In the genomic region with DNA sequence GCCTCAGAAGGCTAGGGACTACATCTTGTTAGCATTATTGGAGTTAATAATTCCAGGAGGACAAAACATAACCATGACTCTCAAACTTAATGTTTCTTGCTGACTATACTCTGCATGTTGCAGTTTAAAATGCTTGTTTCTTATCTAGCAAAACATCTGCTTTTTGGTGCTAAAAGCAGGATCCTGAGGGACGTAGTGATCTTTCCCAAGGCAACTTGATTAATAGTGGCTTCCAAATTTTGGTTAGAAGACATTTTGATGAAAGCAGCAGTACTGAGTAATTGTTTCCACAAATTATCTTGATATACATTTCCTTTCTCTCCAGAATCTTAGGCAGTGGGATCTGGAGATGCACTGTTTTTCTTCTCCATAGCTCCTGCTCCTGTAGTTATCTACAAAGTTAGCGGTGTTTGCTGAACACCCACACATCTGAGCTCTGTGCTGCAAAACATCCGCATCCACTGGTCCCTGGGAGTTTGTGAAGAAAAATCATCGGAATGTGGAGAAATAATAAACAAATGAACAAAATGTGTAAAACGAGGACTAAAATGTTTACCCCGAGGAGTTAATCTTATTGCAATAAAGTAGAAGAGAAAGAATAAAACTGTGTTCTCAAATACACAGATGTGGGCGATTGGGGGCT, we compare ENCODE assay signal across 9 cellular contexts.
DNase-seq lines count a peak whose midpoint lies in the region; ATAC-seq, FAIRE-seq and TF ChIP-seq lines count a peak whose summit lies in the region.
"Had no signal": no experiment of that assay in that cellular context is flagged by ENCODE, and none has a peak within 500 bp of the region (broad histone marks: within the 10 kb centered on the region; RNA-seq: fewer than 3 reads in every experiment).

No MANE protein-coding gene starts in this region.

- CTCF ChIA-PET in endothelial cell of umbilical vein (lab: Charles Lee): interaction anchor here (1.1 kb wide), 1 partner anchor 306 kb away, joined by 3 read pairs; no protein-coding TSS in a partner anchor

- FAIRE-seq in endothelial cell of umbilical vein (lab: Jason Lieb, UNC): no peak

- H3K9ac ChIP-seq in endothelial cell of umbilical vein (replicated peaks; ENCODE audit: extremely low read depth, insufficient read depth, low read length): no peak overlapping the region

- TF ChIP-seq POLR2A in endothelial cell of umbilical vein (IDR thresholded peaks at IDR 0.05; ENCODE audit: low read depth, low read length) (no peak), vagina (IDR thresholded peaks at IDR 0.05) (no peak)

- no peaks in the 10 kb centered on the region for H3K9me1 ChIP-seq in endothelial cell of umbilical vein (replicated peaks; ENCODE audit: control insufficient read depth, extremely low read depth, insufficient read depth, low read length)

- H3K36me3 ChIP-seq in endothelial cell of umbilical vein (ENCODE audit: control insufficient read depth in 2 of 2, extremely low read depth in 1 of 2, insufficient read depth in 2 of 2, low read length in 2 of 2) (no peaks in the 10 kb centered on the region), vagina (no peaks in the 10 kb centered on the region)

- H4K20me1 ChIP-seq in endothelial cell of umbilical vein (replicated peaks; ENCODE audit: control insufficient read depth, extremely low read depth, insufficient read depth, low read length): no peaks in the 10 kb centered on the region

- no TSS peak for BruUV-seq in endothelial cell of umbilical vein (replicated peaks; lab: Mats Ljungman, UMichigan)

- DNase-seq in Right ventricle myocardium superior: no peak
- DNase-seq in Right ventricle myocardium inferior (ENCODE audit: missing footprints): no peak
- peak; percentile 8 for DNase-seq in endothelial cell of umbilical vein (ENCODE audit: low read depth, low spot score)
- DNase-seq in vagina (ENCODE audit: extremely low spot score in 2 of 2): no peak
- no peak for DNase-seq in HT-29 (ENCODE audit: low spot score)
- DNase-seq in NCI-H1092 treated with DMSO at 0.1 percent for 48 hours (lab: John Stamatoyannopoulos, UW): no peak
- DNase-seq in GOT3 (lab: John Stamatoyannopoulos, UW): no peak
- DNase-seq: anterior cingulate cortex had no signal

- H3K4me3 ChIP-seq in endothelial cell of umbilical vein (replicated peaks in 1 of 3; ENCODE audit: insufficient read depth in 1 of 3, low read depth in 1 of 3, low read length in 3 of 3) (no peak overlapping the region), vagina (no peak overlapping the region)

- H3K4me1 ChIP-seq in endothelial cell of umbilical vein (ENCODE audit: control insufficient read depth, extremely low read depth, insufficient read depth, low read length) (no peaks in the 10 kb centered on the region), vagina (no peaks in the 10 kb centered on the region)

- H2AFZ ChIP-seq in endothelial cell of umbilical vein (ENCODE audit: low read depth, low read length): no peak overlapping the region

- POLR2A ChIA-PET in endothelial cell of umbilical vein (lab: Charles Lee): no interaction called here

- no peak overlapping the region for H3K4me2 ChIP-seq in endothelial cell of umbilical vein (ENCODE audit: insufficient read depth, low read length)

- H3K9me3 ChIP-seq in endothelial cell of umbilical vein (replicated peaks; ENCODE audit: control insufficient read depth, insufficient read depth, low read length): no peaks in the 10 kb centered on the region
- H3K9me3 ChIP-seq in vagina: no peaks in the 10 kb centered on the region

- intact Hi-C loops in Right ventricle myocardium superior (cut with DNase I): no loop called here
- intact Hi-C loops in Right ventricle myocardium inferior (cut with DNase I): no loop called here
- intact Hi-C loops in endothelial cell of umbilical vein (cut with micrococcal nuclease): no loop called here
- intact Hi-C loops in vagina (cut with DNase I): no loop called here

- H3K79me2 ChIP-seq in endothelial cell of umbilical vein (ENCODE audit: control insufficient read depth, insufficient read depth, low read length): no peaks in the 10 kb centered on the region

- peak; percentile 23 for ATAC-seq in Right ventricle myocardium superior (ENCODE audit: poor library complexity)
- ATAC-seq in Right ventricle myocardium inferior: no peak
- ATAC-seq in HG03135 (IDR thresholded peaks at IDR 0.05; ENCODE audit: unreplicated experiment): peak; percentile 29

- H3K27me3 ChIP-seq in endothelial cell of umbilical vein (ENCODE audit: control insufficient read depth in 2 of 2, insufficient read depth in 2 of 2, low read length in 2 of 2) (no peaks in the 10 kb centered on the region), vagina (no peaks in the 10 kb centered on the region)

- TF ChIP-seq CTCF in endothelial cell of umbilical vein (IDR thresholded peaks at IDR 0.05; ENCODE audit: extremely low read depth in 1 of 2, insufficient read depth in 1 of 2, low read depth in 1 of 2, low read length in 2 of 2) (no peak), vagina (IDR thresholded peaks at IDR 0.05) (no peak)

- dilution Hi-C loops in endothelial cell of umbilical vein (cut with MboI; ENCODE audit: extremely low pct_ligation_motif_present, low sequenced_read_pairs): no loop called here

- no peak overlapping the region for H3K27ac ChIP-seq in endothelial cell of umbilical vein (ENCODE audit: insufficient read depth, low read depth, low read length)
- peak overlapping the region; percentile 6 for H3K27ac ChIP-seq in vagina

TF ChIP-seq in endothelial cell of umbilical vein, 7 proteins besides CTCF, POLR2A, EP300 and RAD21:
- no peak for TF ChIP-seq JUN (IDR thresholded peaks at IDR 0.05; ENCODE audit: borderline replicate concordance, insufficient read depth, insufficient read length, low read depth)
- TF ChIP-seq, protein P1, sequence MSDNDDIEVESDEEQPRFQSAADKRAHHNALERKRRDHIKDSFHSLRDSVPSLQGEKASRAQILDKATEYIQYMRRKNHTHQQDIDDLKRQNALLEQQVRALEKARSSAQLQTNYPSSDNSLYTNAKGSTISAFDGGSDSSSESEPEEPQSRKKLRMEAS (IDR thresholded peaks at IDR 0.05; ENCODE audit: insufficient read depth, insufficient read length): no peak
- no peak for TF ChIP-seq EZH2 (IDR thresholded peaks at IDR 0.05; ENCODE audit: borderline replicate concordance, low read depth, low read length, severe bottlenecking)
- no peak for TF ChIP-seq MYC (IDR thresholded peaks at IDR 0.05; ENCODE audit: low read depth, low read length)
- TF ChIP-seq FOS (IDR thresholded peaks at IDR 0.05; ENCODE audit: borderline replicate concordance, insufficient read depth, low read length): no peak
- no peak for TF ChIP-seq GATA2 (IDR thresholded peaks at IDR 0.05; ENCODE audit: insufficient read depth, insufficient read length, low read depth, low read length)
